Comparison of ENCODE assay signal across 26 cellular contexts in the genomic region with DNA sequence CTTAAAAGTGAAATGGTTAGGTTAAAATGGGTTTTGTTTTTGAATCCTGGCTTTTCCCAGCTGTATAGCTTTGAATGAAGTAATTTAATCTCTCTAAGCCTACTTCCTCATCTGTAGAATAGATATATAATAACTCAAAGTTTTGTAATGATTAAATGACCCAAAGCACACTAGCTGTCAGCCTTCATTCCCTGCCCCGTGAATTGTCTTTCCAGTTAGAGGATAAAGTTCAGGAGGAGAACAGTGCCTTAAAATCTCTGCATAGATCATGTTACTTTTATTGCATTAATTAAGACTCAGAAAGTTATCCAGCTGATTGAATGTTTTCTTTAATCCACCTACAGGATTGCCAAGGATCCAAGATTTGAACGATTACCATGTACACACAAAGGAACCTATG.
"Had no signal": no experiment of that assay in that cellular context is flagged by ENCODE, and none has a peak within 500 bp of the region (broad histone marks: within the 10 kb centered on the region; RNA-seq: fewer than 3 reads in every experiment).

No MANE protein-coding gene starts in this region.

- H3K4me3 ChIP-seq: lung, ovary, prostate gland, skin epidermis, tibial nerve, uterus had no signal

- H3K4me1 Mint-ChIP-seq: mesothelial cell of epicardium; stimulated activated naive CD8-positive, alpha-beta T cell treated with anti-CD3 and anti-CD28 coated beads, Interleukin-15, amount 100 ng/mL, for 72 hours had no signal

- H3K27me3 Mint-ChIP-seq: naive thymus-derived CD4-positive, alpha-beta T cell; natural killer cell treated with Interleukin-12 subunit alpha and Interleukin-12 subunit beta and Interleukin-15 and Interleukin-18, amount 100 ng/mL, for 72 hours; stimulated activated memory B cell treated with anti-CD40 and anti-IgM and Interleukin-4, amounts not matched to agents 10 μg/mL and 1 μg/mL and 100 μg/mL, for 72 hours; stimulated activated naive CD8-positive, alpha-beta T cell treated with anti-CD3 and anti-CD28 coated beads, Interleukin-15, amount 100 ng/mL, for 72 hours; type B pancreatic cell had no signal

- H3K4me1 ChIP-seq: prostate gland, tibial nerve, uterus had no signal

- H3K4me3 Mint-ChIP-seq: mesothelial cell of epicardium; naive thymus-derived CD4-positive, alpha-beta T cell; natural killer cell treated with Interleukin-12 subunit alpha and Interleukin-12 subunit beta and Interleukin-15 and Interleukin-18, amount 100 ng/mL, for 72 hours; stimulated activated memory B cell treated with anti-CD40 and anti-IgM and Interleukin-4, amounts not matched to agents 10 μg/mL and 1 μg/mL and 100 μg/mL, for 72 hours; stimulated activated naive CD8-positive, alpha-beta T cell treated with anti-CD3 and anti-CD28 coated beads, Interleukin-15, amount 100 ng/mL, for 72 hours; type B pancreatic cell had no signal

- H3K27ac Mint-ChIP-seq: mesothelial cell of epicardium; natural killer cell treated with Interleukin-12 subunit alpha and Interleukin-12 subunit beta and Interleukin-15 and Interleukin-18, amount 100 ng/mL, for 72 hours; stimulated activated memory B cell treated with anti-CD40 and anti-IgM and Interleukin-4, amounts not matched to agents 10 μg/mL and 1 μg/mL and 100 μg/mL, for 72 hours; stimulated activated naive CD8-positive, alpha-beta T cell treated with anti-CD3 and anti-CD28 coated beads, Interleukin-15, amount 100 ng/mL, for 72 hours; type B pancreatic cell had no signal

- H3K36me3 ChIP-seq: ovary, uterus had no signal

- H3K9me3 Mint-ChIP-seq: naive thymus-derived CD4-positive, alpha-beta T cell; natural killer cell treated with Interleukin-12 subunit alpha and Interleukin-12 subunit beta and Interleukin-15 and Interleukin-18, amount 100 ng/mL, for 72 hours; stimulated activated memory B cell treated with anti-CD40 and anti-IgM and Interleukin-4, amounts not matched to agents 10 μg/mL and 1 μg/mL and 100 μg/mL, for 72 hours; stimulated activated naive CD8-positive, alpha-beta T cell treated with anti-CD3 and anti-CD28 coated beads, Interleukin-15, amount 100 ng/mL, for 72 hours; type B pancreatic cell had no signal

- DNase-seq: hypothalamus; islet precursor cell; mesendoderm; naive thymus-derived CD4-positive, alpha-beta T cell; ovary; posterior cingulate gyrus; retina; right cardiac atrium; stimulated activated CD4-positive, alpha-beta T cell treated with anti-CD3 and anti-CD28 coated beads, Interleukin-1b, Interleukin-23, amount 100 ng/mL, for 48 hours; stimulated activated CD4-positive, alpha-beta T cell treated with anti-CD3 and anti-CD28 coated beads, Interleukin-2, amount 100 ng/mL, for 48 hours; stimulated activated CD4-positive, alpha-beta T cell treated with anti-CD3 and anti-CD28 coated beads, Interleukin-4, amount 100 ng/mL, for 4 hours; stimulated activated CD8-positive, alpha-beta memory T cell treated with anti-CD3 and anti-CD28 coated beads, Interleukin-4, amount 100 ng/mL, for 48 hours; stimulated activated naive CD4-positive, alpha-beta T cell treated with Interleukin-2 at 50 U/mL for 16 hours; stimulated activated naive CD8-positive, alpha-beta T cell treated with anti-CD3 and anti-CD28 coated beads, Interleukin-15, amount 100 ng/mL, for 72 hours; substantia nigra; uterus had no signal

- ATAC-seq: left lobe of liver; naive thymus-derived CD4-positive, alpha-beta T cell; natural killer cell treated with Interleukin-12 subunit alpha and Interleukin-12 subunit beta and Interleukin-15 and Interleukin-18, amount 100 ng/mL, for 72 hours; right cardiac atrium; sciatic nerve; stimulated activated memory B cell treated with anti-CD40 and anti-IgM and Interleukin-4, amounts not matched to agents 10 μg/mL and 1 μg/mL and 100 μg/mL, for 72 hours; stimulated activated naive CD8-positive, alpha-beta T cell treated with anti-CD3 and anti-CD28 coated beads, Interleukin-15, amount 100 ng/mL, for 72 hours had no signal

- H3K9me3 ChIP-seq: ovary, prostate gland, tibial nerve, uterus had no signal

- H3K27me3 ChIP-seq: ovary, tibial nerve, uterus had no signal

- H3K27ac ChIP-seq: ovary, prostate gland, skin epidermis, tibial nerve, uterus had no signal
